9 cellular contexts compared by ENCODE assay signal in genomic region chr15:87604857-87605446, GRCh38.
DNase-seq lines count a peak whose midpoint lies in the region; TF ChIP-seq lines count a peak whose summit lies in the region.
"Had no signal": no experiment of that assay in that cellular context is flagged by ENCODE, and none has a peak within 500 bp of the region (broad histone marks: within the 10 kb centered on the region; RNA-seq: fewer than 3 reads in every experiment).

No MANE protein-coding gene starts in this region.

- no peaks in the 10 kb centered on the region for H3K36me3 Mint-ChIP-seq in activated CD4-positive, alpha-beta memory T cell treated with anti-CD3 and anti-CD28 coated beads for 36 hours
- no peaks in the 10 kb centered on the region for H3K36me3 Mint-ChIP-seq in activated CD4-positive, alpha-beta memory T cell treated with anti-CD3 and anti-CD28 coated beads, Interleukin-2, amount 10 ng/mL, durations not matched to agents 7 days and 5 days (ENCODE audit: low read depth)
- H3K36me3 Mint-ChIP-seq in endodermal cell (ENCODE audit: low read depth): no peaks in the 10 kb centered on the region

- TF ChIP-seq POLR2A in spleen (IDR thresholded peaks at IDR 0.05): no peak

- H3K27ac Mint-ChIP-seq in activated CD4-positive, alpha-beta memory T cell treated with anti-CD3 and anti-CD28 coated beads for 36 hours: no peak overlapping the region
- no peak overlapping the region for H3K27ac Mint-ChIP-seq in activated CD4-positive, alpha-beta memory T cell treated with anti-CD3 and anti-CD28 coated beads, Interleukin-2, amount 10 ng/mL, durations not matched to agents 7 days and 5 days
- no peak overlapping the region for H3K27ac Mint-ChIP-seq in endodermal cell

- no peak overlapping the region for H3K9ac ChIP-seq in endodermal cell (ENCODE audit: extremely low read depth, low read length, poor library complexity, severe bottlenecking)

- H3K36me3 ChIP-seq in endodermal cell (ENCODE audit: control insufficient read depth, insufficient read depth, low read length): no peaks in the 10 kb centered on the region
- H3K36me3 ChIP-seq in spleen: no peaks in the 10 kb centered on the region

- intact Hi-C loops in activated CD4-positive, alpha-beta memory T cell treated with anti-CD3 and anti-CD28 coated beads for 36 hours (cut with micrococcal nuclease): loop anchor here (10.0 kb wide), 1 partner anchor 1740 kb away; no protein-coding TSS in a partner anchor
- intact Hi-C loops in spleen (cut with DNase I; ENCODE audit: low total_unique reads): no loop called here

- no peak overlapping the region for H3K4me3 ChIP-seq in endodermal cell (ENCODE audit: low read length)
- no peak overlapping the region for H3K4me3 ChIP-seq in spleen
- H3K4me3 ChIP-seq: SK-N-MC had no signal

- no peaks in the 10 kb centered on the region for H3K27me3 ChIP-seq in endodermal cell (ENCODE audit: control insufficient read depth, insufficient read depth, low read length, poor library complexity, severe bottlenecking)
- no peaks in the 10 kb centered on the region for H3K27me3 ChIP-seq in spleen (replicated peaks in 1 of 7)

- CTCF ChIA-PET in activated CD4-positive, alpha-beta memory T cell treated with anti-CD3 and anti-CD28 coated beads for 36 hours (lab: Charles Lee): interaction anchor here (0.6 to 2.1 kb wide), 7 partner anchors 9 to 1820 kb away, joined by 3 to 6 read pairs (median 4); no protein-coding TSS in a partner anchor
- CTCF ChIA-PET in activated CD4-positive, alpha-beta memory T cell treated with anti-CD3 and anti-CD28 coated beads, Interleukin-2, amount 10 ng/mL, durations not matched to agents 7 days and 5 days (lab: Charles Lee): interaction anchor here (0.6 to 1.3 kb wide), 5 partner anchors 9 to 980 kb away, joined by 3 to 5 read pairs (median 3); no protein-coding TSS in a partner anchor

- POLR2A ChIA-PET in activated CD4-positive, alpha-beta memory T cell treated with anti-CD3 and anti-CD28 coated beads for 36 hours (lab: Charles Lee): no interaction called here
- POLR2A ChIA-PET in activated CD4-positive, alpha-beta memory T cell treated with anti-CD3 and anti-CD28 coated beads, Interleukin-2, amount 10 ng/mL, durations not matched to agents 7 days and 5 days (lab: Charles Lee): no interaction called here

- H3K27me3 Mint-ChIP-seq in activated CD4-positive, alpha-beta memory T cell treated with anti-CD3 and anti-CD28 coated beads for 36 hours: no peaks in the 10 kb centered on the region
- H3K27me3 Mint-ChIP-seq in activated CD4-positive, alpha-beta memory T cell treated with anti-CD3 and anti-CD28 coated beads, Interleukin-2, amount 10 ng/mL, durations not matched to agents 7 days and 5 days: no peaks in the 10 kb centered on the region
- no peaks in the 10 kb centered on the region for H3K27me3 Mint-ChIP-seq in endodermal cell (ENCODE audit: insufficient read depth)

- H3K27ac ChIP-seq in endodermal cell (ENCODE audit: low read depth, low read length) (no peak overlapping the region), spleen (no peak overlapping the region)
- H3K27ac ChIP-seq: SK-N-MC had no signal

- H3K9me3 Mint-ChIP-seq in activated CD4-positive, alpha-beta memory T cell treated with anti-CD3 and anti-CD28 coated beads for 36 hours: no peaks in the 10 kb centered on the region
- no peaks in the 10 kb centered on the region for H3K9me3 Mint-ChIP-seq in activated CD4-positive, alpha-beta memory T cell treated with anti-CD3 and anti-CD28 coated beads, Interleukin-2, amount 10 ng/mL, durations not matched to agents 7 days and 5 days
- H3K9me3 Mint-ChIP-seq in endodermal cell: no peaks in the 10 kb centered on the region

- TF ChIP-seq CTCF in endodermal cell (conservative IDR thresholded peaks at IDR 0.05) (peak; percentile 92), spleen (IDR thresholded peaks at IDR 0.05 in 8 of 11, conservative IDR thresholded peaks at IDR 0.05 in 3 of 11) (peak in 6 of 11 experiments; percentile 9 to 44 (median 26))

- H3K4me1 ChIP-seq in endodermal cell (ENCODE audit: control insufficient read depth, insufficient read depth, low read length): no peaks in the 10 kb centered on the region
- H3K4me1 ChIP-seq in spleen: no peaks in the 10 kb centered on the region

- WGBS in endodermal cell (ENCODE audit: insufficient coverage in 1 of 2, insufficient read length in 1 of 2), 2 experiments: 29 to 36% methylated on average over 3 to 6 of the region's 6 CpGs
- 27 to 39% (median 33%) methylated on average over 6 of the region's 6 CpGs for WGBS in spleen, 5 donors

- no peak overlapping the region for H3K4me3 Mint-ChIP-seq in activated CD4-positive, alpha-beta memory T cell treated with anti-CD3 and anti-CD28 coated beads for 36 hours
- no peak overlapping the region for H3K4me3 Mint-ChIP-seq in activated CD4-positive, alpha-beta memory T cell treated with anti-CD3 and anti-CD28 coated beads, Interleukin-2, amount 10 ng/mL, durations not matched to agents 7 days and 5 days
- H3K4me3 Mint-ChIP-seq in endodermal cell: no peak overlapping the region

- H3K9me3 ChIP-seq in endodermal cell (ENCODE audit: control insufficient read depth, low read length): no peaks in the 10 kb centered on the region
- no peaks in the 10 kb centered on the region for H3K9me3 ChIP-seq in spleen

- peak; percentile 22 for DNase-seq in activated CD4-positive, alpha-beta memory T cell treated with anti-CD3 and anti-CD28 coated beads for 36 hours
- no peak for DNase-seq in activated CD4-positive, alpha-beta memory T cell treated with anti-CD3 and anti-CD28 coated beads, Interleukin-2, amount 10 ng/mL, durations not matched to agents 7 days and 5 days
- DNase-seq in MV-4-11 (lab: John Stamatoyannopoulos, UW): peak; percentile 36
- DNase-seq in endodermal cell: peak; percentile 73
- DNase-seq in spleen: no peak
- DNase-seq in NCI-H2196 (lab: John Stamatoyannopoulos, UW; ENCODE audit: unreplicated experiment): no peak
- DNase-seq in hippocampal formation (lab: John Stamatoyannopoulos, UW): no peak
- DNase-seq in cerebellar nuclear complex (lab: John Stamatoyannopoulos, UW): no peak

- H3K4me1 Mint-ChIP-seq in activated CD4-positive, alpha-beta memory T cell treated with anti-CD3 and anti-CD28 coated beads for 36 hours (ENCODE audit: low read depth): no peaks in the 10 kb centered on the region
- no peaks in the 10 kb centered on the region for H3K4me1 Mint-ChIP-seq in activated CD4-positive, alpha-beta memory T cell treated with anti-CD3 and anti-CD28 coated beads, Interleukin-2, amount 10 ng/mL, durations not matched to agents 7 days and 5 days
- H3K4me1 Mint-ChIP-seq in endodermal cell: no peaks in the 10 kb centered on the region

Comparison
In these comparisons a context has a peak if more than half of its experiments do, and no peak if none do; other contexts are left out.
1. DNase-seq: peak in activated CD4-positive, alpha-beta memory T cell treated with anti-CD3 and anti-CD28 coated beads for 36 hours (single experiment), MV-4-11 (single experiment) and endodermal cell (single experiment); none in activated CD4-positive, alpha-beta memory T cell treated with anti-CD3 and anti-CD28 coated beads, Interleukin-2, amount 10 ng/mL, durations not matched to agents 7 days and 5 days (single experiment), spleen (single experiment), NCI-H2196 (single experiment), hippocampal formation (0 of 2) and cerebellar nuclear complex (0 of 2).